Comparison of ENCODE assay signal across 1 cellular context in the genomic region with DNA sequence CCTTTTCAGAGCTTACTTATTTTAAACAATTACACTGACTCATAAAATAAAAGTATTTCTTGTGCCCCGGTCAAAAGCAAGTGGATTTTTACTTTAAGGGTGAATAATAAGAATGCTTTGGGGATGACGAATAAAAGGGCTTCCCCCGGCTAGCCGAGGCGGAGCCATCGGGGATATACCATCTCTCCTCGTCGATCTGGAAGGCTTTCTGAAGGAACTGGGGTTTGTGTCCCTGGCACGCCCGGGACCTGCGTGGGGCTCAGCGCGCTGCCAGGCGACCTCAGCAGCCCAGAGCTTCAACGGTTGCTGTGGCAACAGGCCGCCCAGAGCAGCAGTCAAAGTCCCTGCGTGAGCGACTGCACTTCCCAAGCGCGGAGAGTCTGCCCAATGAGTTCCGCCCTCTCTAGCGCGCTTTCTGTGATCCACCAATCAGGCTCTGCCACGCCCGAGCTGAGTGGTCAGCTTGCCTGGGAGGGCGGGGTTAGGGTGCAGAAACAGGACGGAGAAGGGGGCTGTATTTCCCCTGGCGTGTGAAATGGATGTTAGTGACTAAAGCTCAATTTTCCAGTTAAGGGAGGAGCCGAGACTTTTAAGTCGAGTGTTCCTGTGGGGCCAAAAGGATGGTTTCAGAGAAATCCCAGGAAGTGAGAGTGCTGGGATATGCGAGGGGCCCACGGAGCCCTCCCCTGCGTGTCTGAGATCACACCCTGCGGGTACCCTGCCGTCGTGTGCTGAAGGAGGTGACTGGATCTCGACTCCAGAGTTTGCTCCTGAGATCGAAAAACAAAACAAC.
TF ChIP-seq lines count a peak whose summit lies in the region.

No MANE protein-coding gene starts in this region.

TF ChIP-seq in K562, 482 proteins besides CTCF, POLR2A, EP300 and RAD21 (continued from another document and continues in another):
- TF ChIP-seq CUX1 (CRISPR knock-in tag; IDR thresholded peaks at IDR 0.05) (no peak), BRCA1 (IDR thresholded peaks at IDR 0.05) (no peak), BRCA1 (CRISPR knock-in tag; IDR thresholded peaks at IDR 0.05) (no peak), KHSRP (IDR thresholded peaks at IDR 0.05) (no peak), NFIX (CRISPR knock-in tag; IDR thresholded peaks at IDR 0.05; ENCODE audit: low read depth) (no peak), CAMTA2 (CRISPR knock-in tag; conservative IDR thresholded peaks at IDR 0.05) (no peak), PHF20 (IDR thresholded peaks at IDR 0.05; ENCODE audit: partially characterized antibody) (no peak), VEZF1 (CRISPR knock-in tag; IDR thresholded peaks at IDR 0.05) (peak; percentile 61; the same call in 1 of the 2 replicates), FOXA3 (CRISPR knock-in tag; conservative IDR thresholded peaks at IDR 0.05 in 1 of 2, IDR thresholded peaks at IDR 0.05 in 1 of 2) (no peak), TCF7 (IDR thresholded peaks at IDR 0.05; ENCODE audit: borderline replicate concordance) (no peak), PPARD (CRISPR knock-in tag; IDR thresholded peaks at IDR 0.05) (no peak), TEAD4 (IDR thresholded peaks at IDR 0.05; ENCODE audit: low read length) (no peak), TEAD4 (CRISPR knock-in tag; IDR thresholded peaks at IDR 0.05; ENCODE audit: borderline replicate concordance) (no peak), FOXM1 (IDR thresholded peaks at IDR 0.05; ENCODE audit: low read depth) (0 out of 2 replicates have a peak, but pooled peaks have one; percentile 30), FOXM1 (CRISPR knock-in tag; IDR thresholded peaks at IDR 0.05; ENCODE audit: low read depth) (no peak), PHF8 (IDR thresholded peaks at IDR 0.05; ENCODE audit: borderline replicate concordance, low read length) (peak; percentile 49; the same call in 1 of the 2 replicates), HBP1 (CRISPR knock-in tag; IDR thresholded peaks at IDR 0.05) (no peak), DNMT1 (IDR thresholded peaks at IDR 0.05) (no peak), SNAPC5 (CRISPR knock-in tag; IDR thresholded peaks at IDR 0.05) (no peak), PBX2 (CRISPR knock-in tag; IDR thresholded peaks at IDR 0.05; ENCODE audit: low read depth) (no peak), PBX2 (tag; conservative IDR thresholded peaks at IDR 0.05; ENCODE audit: low read depth) (no peak), HNRNPK (IDR thresholded peaks at IDR 0.05; ENCODE audit: low read depth, low read length, poor library complexity, severe bottlenecking) (no peak), KDM4B (IDR thresholded peaks at IDR 0.05; ENCODE audit: borderline replicate concordance in 2 of 2, low read depth in 1 of 2) (no peak), ATF1 (CRISPR knock-in tag; IDR thresholded peaks at IDR 0.05) (no peak), ATF1 (tag; IDR thresholded peaks at IDR 0.05) (peak; percentile 94), MEF2A (IDR thresholded peaks at IDR 0.05; ENCODE audit: control insufficient read depth, low read depth, low read length) (no peak), SMAD4 (CRISPR knock-in tag; conservative IDR thresholded peaks at IDR 0.05) (peak; percentile 11; the same call in 1 of the 2 replicates), SMARCA4 (IDR thresholded peaks at IDR 0.05) (no peak), ZBTB8A (IDR thresholded peaks at IDR 0.05; ENCODE audit: partially characterized antibody) (no peak), RB1 (IDR thresholded peaks at IDR 0.05; ENCODE audit: low read depth) (peak; percentile 95; the same call in 1 of the 2 replicates), CEBPG (CRISPR knock-in tag; IDR thresholded peaks at IDR 0.05) (no peak), CEBPG (tag; conservative IDR thresholded peaks at IDR 0.05 in 1 of 2, IDR thresholded peaks at IDR 0.05 in 1 of 2) (no peak), ZNF217 (CRISPR knock-in tag; IDR thresholded peaks at IDR 0.05) (no peak), ZBTB17 (CRISPR knock-in tag; IDR thresholded peaks at IDR 0.05) (no peak), FOXK1 (CRISPR knock-in tag; IDR thresholded peaks at IDR 0.05; ENCODE audit: borderline replicate concordance) (no peak), COPS2 (conservative IDR thresholded peaks at IDR 0.05) (no peak), BMI1 (IDR thresholded peaks at IDR 0.05; ENCODE audit: low read length) (peak; percentile 85), NR2C1 (IDR thresholded peaks at IDR 0.05) (no peak), NR2C1 (tag; IDR thresholded peaks at IDR 0.05) (no peak), MCM5 (IDR thresholded peaks at IDR 0.05; ENCODE audit: low read depth) (no peak), TCFL5 (CRISPR knock-in tag; conservative IDR thresholded peaks at IDR 0.05) (no peak), GTF2F1 (IDR thresholded peaks at IDR 0.05; ENCODE audit: low read depth, low read length) (no peak), SUPT5H (IDR thresholded peaks at IDR 0.05) (peak; percentile 60), PTRF (tag; IDR thresholded peaks at IDR 0.05) (no peak), CLOCK (CRISPR knock-in tag; IDR thresholded peaks at IDR 0.05; ENCODE audit: borderline replicate concordance) (no peak), E2F3 (CRISPR knock-in tag; IDR thresholded peaks at IDR 0.05) (no peak), ZNF316 (IDR thresholded peaks at IDR 0.05) (no peak)
- TF ChIP-seq, protein P1, sequence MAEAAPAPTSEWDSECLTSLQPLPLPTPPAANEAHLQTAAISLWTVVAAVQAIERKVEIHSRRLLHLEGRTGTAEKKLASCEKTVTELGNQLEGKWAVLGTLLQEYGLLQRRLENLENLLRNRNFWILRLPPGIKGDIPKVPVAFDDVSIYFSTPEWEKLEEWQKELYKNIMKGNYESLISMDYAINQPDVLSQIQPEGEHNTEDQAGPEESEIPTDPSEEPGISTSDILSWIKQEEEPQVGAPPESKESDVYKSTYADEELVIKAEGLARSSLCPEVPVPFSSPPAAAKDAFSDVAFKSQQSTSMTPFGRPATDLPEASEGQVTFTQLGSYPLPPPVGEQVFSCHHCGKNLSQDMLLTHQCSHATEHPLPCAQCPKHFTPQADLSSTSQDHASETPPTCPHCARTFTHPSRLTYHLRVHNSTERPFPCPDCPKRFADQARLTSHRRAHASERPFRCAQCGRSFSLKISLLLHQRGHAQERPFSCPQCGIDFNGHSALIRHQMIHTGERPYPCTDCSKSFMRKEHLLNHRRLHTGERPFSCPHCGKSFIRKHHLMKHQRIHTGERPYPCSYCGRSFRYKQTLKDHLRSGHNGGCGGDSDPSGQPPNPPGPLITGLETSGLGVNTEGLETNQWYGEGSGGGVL (CRISPR knock-in tag; IDR thresholded peaks at IDR 0.05), result no peak
- TF ChIP-seq, protein P2, sequence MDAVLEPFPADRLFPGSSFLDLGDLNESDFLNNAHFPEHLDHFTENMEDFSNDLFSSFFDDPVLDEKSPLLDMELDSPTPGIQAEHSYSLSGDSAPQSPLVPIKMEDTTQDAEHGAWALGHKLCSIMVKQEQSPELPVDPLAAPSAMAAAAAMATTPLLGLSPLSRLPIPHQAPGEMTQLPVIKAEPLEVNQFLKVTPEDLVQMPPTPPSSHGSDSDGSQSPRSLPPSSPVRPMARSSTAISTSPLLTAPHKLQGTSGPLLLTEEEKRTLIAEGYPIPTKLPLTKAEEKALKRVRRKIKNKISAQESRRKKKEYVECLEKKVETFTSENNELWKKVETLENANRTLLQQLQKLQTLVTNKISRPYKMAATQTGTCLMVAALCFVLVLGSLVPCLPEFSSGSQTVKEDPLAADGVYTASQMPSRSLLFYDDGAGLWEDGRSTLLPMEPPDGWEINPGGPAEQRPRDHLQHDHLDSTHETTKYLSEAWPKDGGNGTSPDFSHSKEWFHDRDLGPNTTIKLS (IDR thresholded peaks at IDR 0.05; ENCODE audit: borderline replicate concordance, low read depth), result peak; percentile 58; the same call in 1 of the 2 replicates
